ENCODE assay signal across 30 cellular contexts in genomic region chr11:71103266-71103665, GRCh38.
A peak's percentile ranks its signal among the peaks of the same experiment; 100 is the strongest.
DNase-seq lines count a peak whose midpoint lies in the region; ATAC-seq, FAIRE-seq and TF ChIP-seq lines count a peak whose summit lies in the region.
"Had no signal": no experiment of that assay in that cellular context is flagged by ENCODE, and none has a peak within 500 bp of the region (broad histone marks: within the 10 kb centered on the region; RNA-seq: fewer than 3 reads in every experiment).

No MANE protein-coding gene starts in this region.

- TF ChIP-seq POLR2A in breast epithelium (IDR thresholded peaks at IDR 0.05) = no peak

- H3K9me3 Mint-ChIP-seq in MCF 10A (ENCODE audit: unreplicated experiment) = no peaks in the 10 kb centered on the region
- H3K9me3 Mint-ChIP-seq: activated B cell treated with CpG ODN at 0.5 μM for 24 hours; activated naive CD4-positive, alpha-beta T cell treated with anti-CD3 and anti-CD28 coated beads for 36 hours; CD8-positive, alpha-beta T cell; dendritic cell treated with granulocyte-macrophage colony-stimulating factor and Interleukin-4, amounts not matched to agents 40 ng/mL and 50 ng/mL, for 4 days; natural killer cell treated with Interleukin-12 subunit alpha and Interleukin-12 subunit beta and Interleukin-15 and Interleukin-18, amount 100 ng/mL, for 72 hours had no signal

- no peak for ATAC-seq in HG02870 (IDR thresholded peaks at IDR 0.05; ENCODE audit: unreplicated experiment)
- ATAC-seq: A549; CD8-positive, alpha-beta T cell; left cardiac atrium; natural killer cell treated with Interleukin-12 subunit alpha and Interleukin-12 subunit beta and Interleukin-15 and Interleukin-18, amount 100 ng/mL, for 72 hours had no signal

- H3K27ac ChIP-seq in breast epithelium = peak overlapping the region; percentile 85 to 89
- H3K27ac ChIP-seq: testis, uterus had no signal

- no TSS peak for BruUV-seq in MCF 10A (replicated peaks; lab: Mats Ljungman, UMichigan)

- H3K4me1 Mint-ChIP-seq in MCF 10A (ENCODE audit: insufficient read depth, unreplicated experiment) = no peaks in the 10 kb centered on the region
- H3K4me1 Mint-ChIP-seq: activated B cell treated with CpG ODN at 0.5 μM for 24 hours had no signal

- H3K9me3 ChIP-seq in breast epithelium (no peaks in the 10 kb centered on the region), BE2C (no peaks in the 10 kb centered on the region)
- H3K9me3 ChIP-seq: A549, HAP-1, testis, uterus had no signal

- H3K27ac Mint-ChIP-seq in MCF 10A (ENCODE audit: low read depth, unreplicated experiment) = no peak overlapping the region
- H3K27ac Mint-ChIP-seq: activated B cell treated with CpG ODN at 0.5 μM for 24 hours; activated naive CD4-positive, alpha-beta T cell treated with anti-CD3 and anti-CD28 coated beads for 36 hours; CD8-positive, alpha-beta T cell; dendritic cell treated with granulocyte-macrophage colony-stimulating factor and Interleukin-4, amounts not matched to agents 40 ng/mL and 50 ng/mL, for 4 days; natural killer cell treated with Interleukin-12 subunit alpha and Interleukin-12 subunit beta and Interleukin-15 and Interleukin-18, amount 100 ng/mL, for 72 hours had no signal

- no peaks in the 10 kb centered on the region for H3K27me3 Mint-ChIP-seq in MCF 10A (ENCODE audit: insufficient read depth, unreplicated experiment)
- H3K27me3 Mint-ChIP-seq: activated B cell treated with CpG ODN at 0.5 μM for 24 hours; dendritic cell treated with granulocyte-macrophage colony-stimulating factor and Interleukin-4, amounts not matched to agents 40 ng/mL and 50 ng/mL, for 4 days had no signal

- CTCF ChIA-PET in MCF 10A (lab: Yijun Ruan, JAX) = interaction anchor here (0.7 kb wide), 1 partner anchor 42 kb away, joined by 3 read pairs; no protein-coding TSS in a partner anchor

- H3K27me3 ChIP-seq in breast epithelium = no peaks in the 10 kb centered on the region
- no peaks in the 10 kb centered on the region for H3K27me3 ChIP-seq in bronchial epithelial cell (ENCODE audit: control insufficient read depth, insufficient read depth, low read length)
- peaks cover 4% of the 10 kb centered on the region; the same call in 1 of the 2 replicates for H3K27me3 ChIP-seq in BE2C
- H3K27me3 ChIP-seq: testis, uterus had no signal

- H3K4me3 ChIP-seq in breast epithelium (no peak overlapping the region), bronchial epithelial cell (ENCODE audit: low read depth, low read length) (no peak overlapping the region), BE2C (ENCODE audit: low read depth, low read length) (no peak overlapping the region)
- H3K4me3 ChIP-seq: A549, HAP-1, testis, uterus had no signal

- H3K36me3 Mint-ChIP-seq in MCF 10A (ENCODE audit: insufficient read depth, unreplicated experiment) = no peaks in the 10 kb centered on the region
- H3K36me3 Mint-ChIP-seq: CD8-positive, alpha-beta T cell; natural killer cell treated with Interleukin-12 subunit alpha and Interleukin-12 subunit beta and Interleukin-15 and Interleukin-18, amount 100 ng/mL, for 72 hours had no signal

- POLR2A ChIA-PET in MCF 10A (lab: Yijun Ruan, JAX) = no interaction called here

- peak; percentile 77 to 84 for DNase-seq in breast epithelium (ENCODE audit: low spot score in 2 of 2)
- DNase-seq in MCF 10A (ENCODE audit: unreplicated experiment) = no peak
- DNase-seq in bronchial epithelial cell (ENCODE audit: low read depth) = peak; percentile 61
- peak; percentile 1 for DNase-seq in midbrain (lab: John Stamatoyannopoulos, UW)
- no peak for DNase-seq in urothelium cell line (ENCODE audit: low spot score)
- DNase-seq in BE2C = no peak
- no peak for DNase-seq in T1000 (lab: John Stamatoyannopoulos, UW)
- DNase-seq: activated B cell treated with CpG ODN at 0.5 μM for 24 hours; activated CD4-positive, alpha-beta T cell treated with anti-CD3 and anti-CD28 coated beads, Interleukin-2, amount 50 U/mL, for 1 hour; activated naive CD4-positive, alpha-beta T cell treated with anti-CD3 and anti-CD28 coated beads for 36 hours; CD8-positive, alpha-beta T cell; hypothalamus; Kasumi-1; left cardiac atrium; NCI-H446; NCI-H82; retina; small intestine; stimulated activated CD4-positive, alpha-beta T cell treated with anti-CD3 and anti-CD28 coated beads, Interleukin-1b, Interleukin-23, amount 100 ng/mL, for 48 hours; stimulated activated naive CD4-positive, alpha-beta T cell treated with Interleukin-2 at 50 U/mL for 16 hours; SW 1271; testis; uterus had no signal

- H3K4me3 Mint-ChIP-seq in MCF 10A (ENCODE audit: unreplicated experiment) = no peak overlapping the region
- H3K4me3 Mint-ChIP-seq: activated B cell treated with CpG ODN at 0.5 μM for 24 hours; activated naive CD4-positive, alpha-beta T cell treated with anti-CD3 and anti-CD28 coated beads for 36 hours; CD8-positive, alpha-beta T cell; dendritic cell treated with granulocyte-macrophage colony-stimulating factor and Interleukin-4, amounts not matched to agents 40 ng/mL and 50 ng/mL, for 4 days; natural killer cell treated with Interleukin-12 subunit alpha and Interleukin-12 subunit beta and Interleukin-15 and Interleukin-18, amount 100 ng/mL, for 72 hours had no signal

- no peaks in the 10 kb centered on the region for H3K4me1 ChIP-seq in breast epithelium
- no peaks in the 10 kb centered on the region for H3K4me1 ChIP-seq in BE2C
- H3K4me1 ChIP-seq: A549, HAP-1, testis, uterus had no signal

- intact Hi-C loops in breast epithelium (cut with DNase I; ENCODE audit: low total_unique reads) (no loop called here), MCF 10A (cut with micrococcal nuclease) (no loop called here)

- FAIRE-seq in bronchial epithelial cell (lab: Jason Lieb, UNC) (no peak), urothelium cell line (lab: Jason Lieb, UNC) (peak; percentile 9)
- FAIRE-seq: A549, GM12892, RCC 7860, small intestine had no signal

- H3K36me3 ChIP-seq in breast epithelium (no peaks in the 10 kb centered on the region), bronchial epithelial cell (ENCODE audit: control insufficient read depth, insufficient read depth, low read length) (no peaks in the 10 kb centered on the region), BE2C (no peaks in the 10 kb centered on the region)
- H3K36me3 ChIP-seq: HAP-1, uterus had no signal

- no peak for TF ChIP-seq CTCF in breast epithelium (IDR thresholded peaks at IDR 0.05)
- TF ChIP-seq CTCF in MCF 10A (IDR thresholded peaks at IDR 0.05; ENCODE audit: unreplicated experiment) = no peak
- no peak for TF ChIP-seq CTCF in bronchial epithelial cell (IDR thresholded peaks at IDR 0.05; ENCODE audit: insufficient read depth, low read length, severe bottlenecking)
- TF ChIP-seq CTCF in BE2C (IDR thresholded peaks at IDR 0.05; ENCODE audit: low read depth, low read length) = no peak

Comparison
In these comparisons a context has a peak if more than half of its experiments do, and no peak if none do; other contexts are left out.
1. DNase-seq: peak in breast epithelium (2 of 2), bronchial epithelial cell (single experiment) and midbrain (single experiment); none in MCF 10A (single experiment), urothelium cell line (single experiment), BE2C (single experiment) and T1000 (single experiment).